Comparison of ENCODE assay signal across 8 cellular contexts in genomic region chr1:117366281-117366981, GRCh38. TPM values are rescaled to one million over a fixed set of nuclear protein-coding genes. Genes with fewer than 3 reads are reported as not detected.
DNase-seq lines count a peak whose midpoint lies in the region; ATAC-seq lines count a peak whose summit lies in the region.

No MANE protein-coding gene starts in this region.

- peak; percentile 36 for ATAC-seq in HG02884 (IDR thresholded peaks at IDR 0.05; ENCODE audit: unreplicated experiment)

- DNase-seq in SHP77 (lab: John Stamatoyannopoulos, UW) (peak; percentile 48 to 77), SHP77 treated with DMSO at 0.1 percent for 48 hours (lab: John Stamatoyannopoulos, UW) (no peak), NCI-H2107 (lab: John Stamatoyannopoulos, UW) (peak; percentile 82), cerebellum (ENCODE audit: low spot score) (peak; percentile 84), kidney tubule cell (ENCODE audit: low spot score) (peak; percentile 79)
- peak; percentile 72 for DNase-seq in activated CD4-positive, alpha-beta T cell treated with anti-CD3 and anti-CD28 coated beads for 1 hour
- peak; percentile 48 to 74 for DNase-seq in stimulated activated CD4-positive, alpha-beta T cell treated with anti-CD3 and anti-CD28 coated beads, Interleukin-15, amount 100 ng/mL, for 48 hours (ENCODE audit: low read depth in 2 of 2)

RNA-seq across cellular contexts. Expression of gene MAN1A2, which starts 0.8 kb away (rescaled TPM):
- 63.8 TPM for total RNA-seq in cerebellum
